In genomic region chr11:116828632-116829524, GRCh38 we compare ENCODE assay signal across 1 cellular context.
TF ChIP-seq lines count a peak whose summit lies in the region.

No MANE protein-coding gene starts in this region.

TF ChIP-seq in liver, 16 proteins besides CTCF, POLR2A, EP300 and RAD21 (continued from another document):
- TF ChIP-seq GABPA (IDR thresholded peaks at IDR 0.05 in 1 of 2, conservative IDR thresholded peaks at IDR 0.05 in 1 of 2) = no peak
